In genomic region chr18:4106407-4107033, GRCh38 we compare ENCODE assay signal across 7 cellular contexts.
DNase-seq lines count a peak whose midpoint lies in the region; TF ChIP-seq lines count a peak whose summit lies in the region.

No MANE protein-coding gene starts in this region.

- H3K79me2 ChIP-seq in H9 (ENCODE audit: insufficient read depth, low read length) = no peaks in the 10 kb centered on the region

- no peak overlapping the region for H2AK5ac ChIP-seq in H9 (ENCODE audit: insufficient read length, low read length)
- H2AK5ac ChIP-seq in mesenchymal stem cell (ENCODE audit: low read length, severe bottlenecking) = no peak overlapping the region

- H2BK12ac ChIP-seq in H9 (ENCODE audit: insufficient read length, low read depth, low read length) (no peak overlapping the region), mesenchymal stem cell (ENCODE audit: low read length in 2 of 2) (no peak overlapping the region)

- H3K9me3 ChIP-seq in H9 (ENCODE audit: control insufficient read depth, low read depth, low read length) = no peaks in the 10 kb centered on the region
- no peaks in the 10 kb centered on the region for H3K9me3 ChIP-seq in ectodermal cell (ENCODE audit: control insufficient read depth, low read length)
- H3K9me3 ChIP-seq in mesenchymal stem cell (ENCODE audit: control insufficient read depth, low read length) = no peaks in the 10 kb centered on the region

- H4K91ac ChIP-seq in H9 (ENCODE audit: insufficient read length, low read depth, low read length) (no peak overlapping the region), mesenchymal stem cell (ENCODE audit: low read length) (no peak overlapping the region)

- H3K23ac ChIP-seq in H9 (ENCODE audit: insufficient read length, low read depth, low read length) (no peak overlapping the region), mesenchymal stem cell (ENCODE audit: low read length in 2 of 2) (no peak overlapping the region)

- H4K5ac ChIP-seq in H9 (ENCODE audit: insufficient read length, low read depth, low read length) = no peak overlapping the region

- H2BK15ac ChIP-seq in H9 (ENCODE audit: low read depth, low read length) (no peak overlapping the region), mesenchymal stem cell (ENCODE audit: low read depth, poor library complexity, severe bottlenecking) (no peak overlapping the region)

- no peak overlapping the region for H3K14ac ChIP-seq in H9 (ENCODE audit: insufficient read depth, low read length)
- no peak overlapping the region for H3K14ac ChIP-seq in mesenchymal stem cell (ENCODE audit: low read length in 2 of 2)

- no peak overlapping the region for H2BK20ac ChIP-seq in H9 (ENCODE audit: low read depth, low read length, poor library complexity, severe bottlenecking)

- H3K4ac ChIP-seq in H9 (ENCODE audit: low read depth, low read length) (no peak overlapping the region), mesenchymal stem cell (ENCODE audit: low read depth in 1 of 2, low read length in 2 of 2) (no peak overlapping the region)

- no peaks in the 10 kb centered on the region for H3K23me2 ChIP-seq in H9 (ENCODE audit: insufficient read length, low read depth, low read length, poor library complexity, severe bottlenecking)

- peaks cover 30 to 41% of the 10 kb centered on the region in 2 experiments for H3K4me1 Mint-ChIP-seq in H9
- H3K4me1 Mint-ChIP-seq in activated CD4-positive, alpha-beta T cell treated with anti-CD3 and anti-CD28 coated beads, Interleukin-2, amount 10 ng/mL, durations not matched to agents 24 days and 14 days = no peaks in the 10 kb centered on the region

- H4K20me1 ChIP-seq in H9 (ENCODE audit: control insufficient read depth, insufficient read depth, insufficient read length) = no peaks in the 10 kb centered on the region

- peak; percentile 93 for TF ChIP-seq CTCF in H9 (conservative IDR thresholded peaks at IDR 0.05)

- H2BK5ac ChIP-seq in H9 (ENCODE audit: insufficient read length, low read length) = no peak overlapping the region
- no peak overlapping the region for H2BK5ac ChIP-seq in mesenchymal stem cell (ENCODE audit: low read depth, low read length, poor library complexity, severe bottlenecking)

- H2BK120ac ChIP-seq in H9 (ENCODE audit: low read depth, low read length, poor library complexity, severe bottlenecking) = no peak overlapping the region
- no peak overlapping the region for H2BK120ac ChIP-seq in mesenchymal stem cell (ENCODE audit: low read depth, low read length)

- no peak overlapping the region for H3K4me3 Mint-ChIP-seq in H9
- H3K4me3 Mint-ChIP-seq in activated CD4-positive, alpha-beta T cell treated with anti-CD3 and anti-CD28 coated beads, Interleukin-2, amount 10 ng/mL, durations not matched to agents 24 days and 14 days = no peak overlapping the region

- H3K4me2 ChIP-seq in H9 (ENCODE audit: insufficient read depth, insufficient read length, low read length) = no peak overlapping the region
- no peak overlapping the region for H3K4me2 ChIP-seq in mesenchymal stem cell (ENCODE audit: low read length, poor library complexity, severe bottlenecking)

- peak overlapping the region; percentile 65 to 97 (median 95) for H3K27ac Mint-ChIP-seq in H9
- no peak overlapping the region for H3K27ac Mint-ChIP-seq in activated CD4-positive, alpha-beta T cell treated with anti-CD3 and anti-CD28 coated beads, Interleukin-2, amount 10 ng/mL, durations not matched to agents 24 days and 14 days

- H3K4me3 ChIP-seq in ectodermal cell (ENCODE audit: insufficient read depth, low read depth, low read length) (no peak overlapping the region), mesenchymal stem cell (ENCODE audit: insufficient read depth in 1 of 2, low read depth in 1 of 2, low read length in 2 of 2) (peak overlapping the region in 1 of 2 experiments; percentile 73)

- no peak overlapping the region for H4K8ac ChIP-seq in H9 (replicated peaks; ENCODE audit: insufficient read length, low read depth, low read length)
- H4K8ac ChIP-seq in mesenchymal stem cell (ENCODE audit: low read length) = no peak overlapping the region

- peaks cover 0 to 2% of the 10 kb centered on the region in 2 experiments; a peak in 2 of 5 replicates for H3K9me3 Mint-ChIP-seq in H9
- no peaks in the 10 kb centered on the region for H3K9me3 Mint-ChIP-seq in activated CD4-positive, alpha-beta T cell treated with anti-CD3 and anti-CD28 coated beads, Interleukin-2, amount 10 ng/mL, durations not matched to agents 24 days and 14 days

- H3K27ac ChIP-seq in H9 (ENCODE audit: insufficient read length, low read depth, low read length) (no peak overlapping the region), ectodermal cell (ENCODE audit: insufficient read depth, low read depth, low read length, poor library complexity, severe bottlenecking) (peak overlapping the region; percentile 87), mesenchymal stem cell (ENCODE audit: low read length, poor library complexity, severe bottlenecking) (no peak overlapping the region)

- H3K18ac ChIP-seq in H9 (ENCODE audit: insufficient read length, low read depth, low read length) (no peak overlapping the region), mesenchymal stem cell (ENCODE audit: low read depth in 1 of 2, low read length in 2 of 2) (no peak overlapping the region)

- no peaks in the 10 kb centered on the region for H3K36me3 ChIP-seq in ectodermal cell (ENCODE audit: control insufficient read depth, insufficient read depth, low read length)
- no peaks in the 10 kb centered on the region for H3K36me3 ChIP-seq in mesenchymal stem cell (ENCODE audit: control insufficient read depth in 1 of 2, insufficient read depth in 2 of 2, low read depth in 1 of 2, low read length in 2 of 2)

- peaks cover 0 to 7% (median 5%) of the 10 kb centered on the region in 3 experiments; a peak in 4 of 7 replicates for H3K36me3 Mint-ChIP-seq in H9 (ENCODE audit: insufficient read depth in 1 of 3, low read depth in 3 of 3)
- no peaks in the 10 kb centered on the region for H3K36me3 Mint-ChIP-seq in activated CD4-positive, alpha-beta T cell treated with anti-CD3 and anti-CD28 coated beads, Interleukin-2, amount 10 ng/mL, durations not matched to agents 24 days and 14 days (ENCODE audit: low read depth)

- no peak overlapping the region for H3T11ph ChIP-seq in H9 (ENCODE audit: low read length)

- no peaks in the 10 kb centered on the region for H3K79me1 ChIP-seq in H9 (ENCODE audit: insufficient read depth, low read depth, low read length, poor library complexity, severe bottlenecking)
- H3K79me1 ChIP-seq in mesenchymal stem cell (replicated peaks; ENCODE audit: low read length, poor library complexity, severe bottlenecking) = no peaks in the 10 kb centered on the region

- DNase-seq in GM04504 (ENCODE audit: low read depth) = peak; percentile 18
- DNase-seq in H9 = peak; percentile 70
- peak; percentile 4 for DNase-seq in NCI-H1417 treated with DMSO at 0.1 percent for 48 hours (lab: John Stamatoyannopoulos, UW)
- DNase-seq in activated CD4-positive, alpha-beta T cell treated with anti-CD3 and anti-CD28 coated beads, Interleukin-2, amount 10 ng/mL, durations not matched to agents 24 days and 14 days = peak; percentile 87
- peak; percentile 29 for DNase-seq in mesenchymal stem cell
- DNase-seq in stimulated activated CD8-positive, alpha-beta memory T cell treated with anti-CD3 and anti-CD28 coated beads, Interleukin-4, amount 100 ng/mL, for 48 hours = peak; percentile 87

- no peaks in the 10 kb centered on the region for H3K27me3 Mint-ChIP-seq in H9 (ENCODE audit: low read depth)
- peaks cover 2% of the 10 kb centered on the region for H3K27me3 Mint-ChIP-seq in activated CD4-positive, alpha-beta T cell treated with anti-CD3 and anti-CD28 coated beads, Interleukin-2, amount 10 ng/mL, durations not matched to agents 24 days and 14 days

- H3K56ac ChIP-seq in H9 (ENCODE audit: insufficient read length, low read depth, low read length) = no peak overlapping the region

- H3K27me3 ChIP-seq in H9 (ENCODE audit: insufficient read depth, low read length) (no peaks in the 10 kb centered on the region), ectodermal cell (ENCODE audit: control insufficient read depth, insufficient read depth, low read length, poor library complexity, severe bottlenecking) (no peaks in the 10 kb centered on the region), mesenchymal stem cell (ENCODE audit: control insufficient read depth in 1 of 2, insufficient read depth in 1 of 2, low read length in 2 of 2) (no peaks in the 10 kb centered on the region)

- H2AFZ ChIP-seq in H9 (ENCODE audit: low read length) (no peak overlapping the region), mesenchymal stem cell (ENCODE audit: low read depth, low read length) (no peak overlapping the region)

- H3K4me1 ChIP-seq in H9 (ENCODE audit: insufficient read depth, low read length) (peaks cover 5% of the 10 kb centered on the region), ectodermal cell (ENCODE audit: control insufficient read depth, insufficient read depth, low read length) (peaks cover 14% of the 10 kb centered on the region), mesenchymal stem cell (ENCODE audit: control insufficient read depth, insufficient read depth, low read depth, low read length) (no peaks in the 10 kb centered on the region)

- no CpG with 5 or more reads among the region's 13 CpGs for WGBS in H9 (ENCODE audit: extremely low coverage, insufficient read length, low lambda C conversion rate)
- WGBS in ectodermal cell, 2 experiments = 50 to 53% methylated on average over 12 of the region's 13 CpGs
- WGBS in mesenchymal stem cell = 55% methylated on average over 12 of the region's 13 CpGs

- H3K9ac ChIP-seq in H9 (ENCODE audit: extremely low read depth, insufficient read length, low read length) = no peak overlapping the region
- peak overlapping the region; percentile 81 for H3K9ac ChIP-seq in mesenchymal stem cell (ENCODE audit: low read length)

- intact Hi-C loops in activated CD4-positive, alpha-beta T cell treated with anti-CD3 and anti-CD28 coated beads, Interleukin-2, amount 10 ng/mL, durations not matched to agents 24 days and 14 days (cut with micrococcal nuclease) = loop anchor here (1.0 kb wide), 1 partner anchor 951 kb away; no protein-coding TSS in a partner anchor

Comparison
In these comparisons a context has a peak if more than half of its experiments do, and no peak if none do; other contexts are left out.
1. DNase-seq: peak in every context shown above with its lines; median percentile 87 in activated CD4-positive, alpha-beta T cell treated with anti-CD3 and anti-CD28 coated beads, Interleukin-2, amount 10 ng/mL, durations not matched to agents 24 days and 14 days; 87 in stimulated activated CD8-positive, alpha-beta memory T cell treated with anti-CD3 and anti-CD28 coated beads, Interleukin-4, amount 100 ng/mL, for 48 hours; 70 in H9; 29 in mesenchymal stem cell; 18 in GM04504; 4 in NCI-H1417 treated with DMSO at 0.1 percent for 48 hours.